Comparison of ENCODE assay signal across 1 cellular context in the genomic region with DNA sequence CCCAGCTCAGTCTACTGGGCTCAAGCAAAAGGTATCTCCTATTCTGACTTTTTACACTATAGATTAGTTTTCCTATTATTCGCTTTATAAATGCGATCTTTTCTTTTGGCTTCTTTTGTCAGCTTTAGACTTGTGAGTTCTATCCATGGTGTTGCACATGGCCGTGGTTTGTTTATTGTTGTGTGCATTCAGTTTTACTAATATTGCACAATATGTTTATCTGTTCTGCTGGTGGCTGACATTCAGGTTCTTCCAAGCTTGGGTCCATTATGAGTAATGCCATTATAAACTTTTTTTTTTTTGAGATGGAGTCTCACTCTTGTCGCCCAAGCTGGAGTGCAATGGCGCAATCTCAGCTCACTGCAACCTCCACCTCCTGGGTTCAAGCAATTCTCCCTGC. TPM values are rescaled to one million over a fixed set of nuclear protein-coding genes. Genes with fewer than 3 reads are reported as not detected.
"Had no signal": no experiment of that assay in that cellular context is flagged by ENCODE, and none has a peak within 500 bp of the region (broad histone marks: within the 10 kb centered on the region; RNA-seq: fewer than 3 reads in every experiment).

No MANE protein-coding gene starts in this region.

RNA-seq across cellular contexts. Expression of gene FANK1, which starts 30.9 kb away (rescaled TPM):
- polyA plus RNA-seq: IgD-negative memory B cell had no signal
